Comparison of ENCODE assay signal across 8 cellular contexts in genomic region chr12:93440043-93440835, GRCh38. TPM values are rescaled to one million over a fixed set of nuclear protein-coding genes. Genes with fewer than 3 reads are reported as not detected.
DNase-seq lines count a peak whose midpoint lies in the region; ATAC-seq and TF ChIP-seq lines count a peak whose summit lies in the region.

No MANE protein-coding gene starts in this region.

- peaks cover 13% of the 10 kb centered on the region for H3K36me3 ChIP-seq in mesodermal cell (ENCODE audit: control insufficient read depth, insufficient read depth, low read length)

- peak overlapping the region; percentile 94 for H3K27ac ChIP-seq in mesodermal cell (ENCODE audit: low read depth, low read length, severe bottlenecking)

- 36 to 55% methylated on average over 6 to 8 of the region's 12 CpGs for WGBS in mesodermal cell (ENCODE audit: insufficient coverage in 2 of 2), 2 experiments

- peaks cover 20% of the 10 kb centered on the region for H3K4me1 ChIP-seq in mesodermal cell (ENCODE audit: control insufficient read depth, insufficient read depth, low read length, poor library complexity, severe bottlenecking)

- intact Hi-C loops in MCF 10A (cut with micrococcal nuclease) (no loop called here), posterior vena cava (cut with DNase I) (no loop called here)

- TSS peak; percentile 45 for BruUV-seq in MCF 10A (replicated peaks; lab: Mats Ljungman, UMichigan)

- peaks cover 41% of the 10 kb centered on the region for H3K4me1 Mint-ChIP-seq in MCF 10A (ENCODE audit: insufficient read depth, unreplicated experiment)

- H3K9me3 Mint-ChIP-seq in MCF 10A (ENCODE audit: unreplicated experiment) = no peaks in the 10 kb centered on the region

- no peaks in the 10 kb centered on the region for H3K9me3 ChIP-seq in mesodermal cell (ENCODE audit: control insufficient read depth, low read length)

- peak overlapping the region; percentile 96 for H3K4me3 ChIP-seq in mesodermal cell (ENCODE audit: extremely low read depth, insufficient read depth, low read length, poor library complexity, severe bottlenecking)

- no peak for ATAC-seq in HG03439 (IDR thresholded peaks at IDR 0.05; ENCODE audit: unreplicated experiment)

- peak; percentile 21 for DNase-seq in ACHN
- DNase-seq in HT-29 (ENCODE audit: low spot score) = peak; percentile 17
- DNase-seq in MCF 10A (ENCODE audit: unreplicated experiment) = no peak
- no peak for DNase-seq in posterior vena cava (ENCODE audit: low spot score)
- DNase-seq in EL = no peak
- no peak for DNase-seq in cerebellum (ENCODE audit: low spot score)

- no peaks in the 10 kb centered on the region for H3K36me3 Mint-ChIP-seq in MCF 10A (ENCODE audit: insufficient read depth, unreplicated experiment)

- H3K4me3 Mint-ChIP-seq in MCF 10A (ENCODE audit: unreplicated experiment) = peak overlapping the region; percentile 99

- H3K27ac Mint-ChIP-seq in MCF 10A (ENCODE audit: low read depth, unreplicated experiment) = peak overlapping the region; percentile 98

- no peak for TF ChIP-seq CTCF in MCF 10A (IDR thresholded peaks at IDR 0.05; ENCODE audit: unreplicated experiment)

- CTCF ChIA-PET in MCF 10A (lab: Yijun Ruan, JAX) = no interaction called here

- in situ Hi-C loops in ACHN (cut with HindIII; ENCODE audit: low pct_ligation_motif_present, low pct_unique_long_range_greater_than_20kb, low sequenced_read_pairs) = no loop called here

- POLR2A ChIA-PET in MCF 10A (lab: Yijun Ruan, JAX) = interaction anchor here (0.7 to 1.4 kb wide), 5 partner anchors 11 to 1529 kb away, joined by 3 read pairs; partner anchors contain the start of gene MRPL42

- no peaks in the 10 kb centered on the region for H3K27me3 Mint-ChIP-seq in MCF 10A (ENCODE audit: insufficient read depth, unreplicated experiment)

RNA-seq across cellular contexts. Expression of gene UBE2N, which starts 1.5 kb away (rescaled TPM):
- total RNA-seq in HT-29 (2014; rRNA removed; shearing (Covaris generic)) = 179 and 240 TPM in 2 replicates
- 144 and 164 TPM in 2 replicates for total RNA-seq in MCF 10A (2022)
- polyA plus RNA-seq in mesodermal cell (2013, experiment 1 of 2) = 151 TPM
- polyA plus RNA-seq in mesodermal cell (2013, experiment 2 of 2) = 141 TPM
- 10 to 100 TPM; 78.3 to 90.8 TPM for total RNA-seq in posterior vena cava
- 133 TPM for total RNA-seq in cerebellum

RNA-seq across cellular contexts. Expression of gene MRPL42, which starts 27.1 kb away (rescaled TPM):
- total RNA-seq in HT-29 (2014; rRNA removed; shearing (Covaris generic)) = 39.5 and 43.4 TPM in 2 replicates
- total RNA-seq in MCF 10A (2022) (76.9 and 90.2 TPM in 2 replicates), posterior vena cava (10 to 100 TPM; 55.8 to 59.5 TPM), cerebellum (53.9 TPM)
- 95.8 TPM for polyA plus RNA-seq in mesodermal cell (2013, experiment 1 of 2)
- 114 TPM for polyA plus RNA-seq in mesodermal cell (2013, experiment 2 of 2)

Comparison
In these comparisons a context has a peak if more than half of its experiments do, and no peak if none do; other contexts are left out.
1. DNase-seq: peak in ACHN (single experiment) and HT-29 (single experiment); none in MCF 10A (single experiment), posterior vena cava (single experiment), EL (single experiment) and cerebellum (single experiment).